Comparison of ENCODE assay signal across 8 cellular contexts in genomic region chr17:64306850-64307463, GRCh38. TPM values are rescaled to one million over a fixed set of nuclear protein-coding genes. Genes with fewer than 3 reads are reported as not detected.
A peak's percentile ranks its signal among the peaks of the same experiment; 100 is the strongest.
DNase-seq lines count a peak whose midpoint lies in the region; ATAC-seq and TF ChIP-seq lines count a peak whose summit lies in the region.

No MANE protein-coding gene starts in this region.

- no peaks in the 10 kb centered on the region for H3K36me3 Mint-ChIP-seq in CD8-positive, alpha-beta T cell
- no peaks in the 10 kb centered on the region for H3K36me3 Mint-ChIP-seq in HFFc6 (ENCODE audit: low read depth)

- H3K9ac ChIP-seq in OCI-LY1 (ENCODE audit: low read length) = no peak overlapping the region

- H3K9me2 ChIP-seq in OCI-LY1 (ENCODE audit: low read depth, low read length) = no peaks in the 10 kb centered on the region

- H2AFZ ChIP-seq in OCI-LY1 (ENCODE audit: low read length) = no peak overlapping the region

- H3K27ac ChIP-seq in CD8-positive, alpha-beta T cell (ENCODE audit: low read depth, low read length) = no peak overlapping the region
- H3K27ac ChIP-seq in OCI-LY1 (ENCODE audit: low read depth, low read length, poor library complexity, severe bottlenecking) = no peak overlapping the region
- no peak overlapping the region for H3K27ac ChIP-seq in suprapubic skin

- CTCF ChIA-PET in CD8-positive, alpha-beta T cell (lab: Charles Lee) = interaction anchor here (0.5 to 5.2 kb wide), 16 partner anchors 10 to 447 kb away, joined by 3 to 91 read pairs (median 3); no protein-coding TSS in a partner anchor

- no peaks in the 10 kb centered on the region for H3K4me1 ChIP-seq in CD8-positive, alpha-beta T cell (ENCODE audit: insufficient read depth, low read length)
- H3K4me1 ChIP-seq in OCI-LY1 (ENCODE audit: insufficient read depth, low read length, severe bottlenecking) (no peaks in the 10 kb centered on the region), suprapubic skin (no peaks in the 10 kb centered on the region)

- H3K4me1 Mint-ChIP-seq in CD8-positive, alpha-beta T cell (ENCODE audit: low read depth) = peaks cover 2% of the 10 kb centered on the region
- peaks cover 4% of the 10 kb centered on the region; the same call in 1 of the 2 replicates for H3K4me1 Mint-ChIP-seq in HFFc6 (ENCODE audit: low read depth)

- H3K27ac Mint-ChIP-seq in CD8-positive, alpha-beta T cell = no peak overlapping the region
- no peak overlapping the region for H3K27ac Mint-ChIP-seq in HFFc6

- H3K9me3 Mint-ChIP-seq in CD8-positive, alpha-beta T cell = no peaks in the 10 kb centered on the region
- H3K9me3 Mint-ChIP-seq in HFFc6 = no peaks in the 10 kb centered on the region

- H3K36me3 ChIP-seq in CD8-positive, alpha-beta T cell (ENCODE audit: insufficient read depth, low read length) = no peaks in the 10 kb centered on the region
- H3K36me3 ChIP-seq in OCI-LY1 (ENCODE audit: insufficient read depth, low read length) (no peaks in the 10 kb centered on the region), suprapubic skin (no peaks in the 10 kb centered on the region)

- peak; percentile 57 for ATAC-seq in CD8-positive, alpha-beta T cell
- ATAC-seq in GM18498 (IDR thresholded peaks at IDR 0.05; ENCODE audit: unreplicated experiment) = no peak

- no peaks in the 10 kb centered on the region for H3K79me2 ChIP-seq in OCI-LY1 (ENCODE audit: insufficient read depth, low read length)

- peaks cover 2% of the 10 kb centered on the region for H3K27me3 Mint-ChIP-seq in CD8-positive, alpha-beta T cell (ENCODE audit: low read depth)
- H3K27me3 Mint-ChIP-seq in HFFc6 (ENCODE audit: insufficient read depth) = peaks cover 24% of the 10 kb centered on the region

- no peak overlapping the region for H3K4me3 ChIP-seq in CD8-positive, alpha-beta T cell (ENCODE audit: low read depth, low read length)
- H3K4me3 ChIP-seq in OCI-LY1 (ENCODE audit: low read depth, low read length, poor library complexity, severe bottlenecking) (no peak overlapping the region), fibroblast of pulmonary artery (replicated peaks; ENCODE audit: low read depth, low read length) (no peak overlapping the region), suprapubic skin (no peak overlapping the region)

- intact Hi-C loops in CD8-positive, alpha-beta T cell (cut with DNase I, micrococcal nuclease) = loop anchor here (1.0 to 5.0 kb wide), 2 partner anchors 111 to 185 kb away; no protein-coding TSS in a partner anchor

- 47% methylated on average over 11 of the region's 11 CpGs for WGBS in suprapubic skin

- no peaks in the 10 kb centered on the region for H4K20me1 ChIP-seq in OCI-LY1 (ENCODE audit: insufficient read depth, low read length)

- H3K27me3 ChIP-seq in CD8-positive, alpha-beta T cell (ENCODE audit: insufficient read depth, low read length) = no peaks in the 10 kb centered on the region
- H3K27me3 ChIP-seq in OCI-LY1 (ENCODE audit: insufficient read depth, low read length) (no peaks in the 10 kb centered on the region; the same call in 1 of the 2 replicates), suprapubic skin (no peaks in the 10 kb centered on the region)

- no peak overlapping the region for H3K4me2 ChIP-seq in OCI-LY1 (ENCODE audit: low read length)

- TF ChIP-seq EP300 in suprapubic skin (IDR thresholded peaks at IDR 0.05) = no peak

- DNase-seq in CD8-positive, alpha-beta T cell = peak; percentile 31 to 79 (median 68)
- DNase-seq in HFFc6 (peak; percentile 50), activated T-cell treated with anti-CD3 and anti-CD28 coated beads for 4 hours (peak; percentile 51), fibroblast of pulmonary artery (ENCODE audit: low read depth) (peak; percentile 88), nucleus accumbens (lab: John Stamatoyannopoulos, UW) (peak in 32 of 56 donors; percentile 1 to 81 (median 18)), suprapubic skin (ENCODE audit: low spot score in 2 of 2) (no peak)

- TF ChIP-seq CTCF in CD8-positive, alpha-beta T cell (IDR thresholded peaks at IDR 0.05) = peak; percentile 95
- TF ChIP-seq CTCF in HFFc6 (IDR thresholded peaks at IDR 0.05) (peak; percentile 97), OCI-LY1 (IDR thresholded peaks at IDR 0.05; ENCODE audit: low read length) (peak; percentile 93), fibroblast of pulmonary artery (IDR thresholded peaks at IDR 0.05; ENCODE audit: low read length, missing control alignments) (peak; percentile 74), suprapubic skin (IDR thresholded peaks at IDR 0.05) (peak; percentile 65 to 77)

- no peak overlapping the region for H3K4me3 Mint-ChIP-seq in CD8-positive, alpha-beta T cell
- H3K4me3 Mint-ChIP-seq in HFFc6 = no peak overlapping the region

- no peaks in the 10 kb centered on the region for H3K9me3 ChIP-seq in CD8-positive, alpha-beta T cell (ENCODE audit: low read length)
- no peaks in the 10 kb centered on the region for H3K9me3 ChIP-seq in OCI-LY1 (ENCODE audit: low read length)
- H3K9me3 ChIP-seq in suprapubic skin = no peaks in the 10 kb centered on the region

- no peak for TF ChIP-seq POLR2A in suprapubic skin (IDR thresholded peaks at IDR 0.05)

- H3F3A ChIP-seq in OCI-LY1 (ENCODE audit: insufficient read depth, low read length) = no peaks in the 10 kb centered on the region

- POLR2A ChIA-PET in CD8-positive, alpha-beta T cell (lab: Charles Lee) = interaction anchor here (0.7 kb wide), 1 partner anchor 10 kb away, joined by 3 read pairs; no protein-coding TSS in a partner anchor

RNA-seq across cellular contexts. Expression of gene TEX2, which starts 43.9 kb away (rescaled TPM):
- total RNA-seq in CD8-positive, alpha-beta T cell = 1 to 10 TPM; 4.8 to 5.6 TPM
- 10 to 100 TPM; 41.2 to 58.7 (median 44.4) TPM for total RNA-seq in HFFc6 (2021; fragmentation: NEBNext Ultra II Directional; extraction: Animal tissue kit (Norgen Biotek cat#: 25700))
- 10 to 100 TPM; 35.5 to 41.3 (median 36.9) TPM for total RNA-seq in suprapubic skin

Comparison
In these comparisons a context has a peak if more than half of its experiments do, and no peak if none do; other contexts are left out.
1. DNase-seq: peak in CD8-positive, alpha-beta T cell (7 of 7), HFFc6 (single experiment), activated T-cell treated with anti-CD3 and anti-CD28 coated beads for 4 hours (single experiment), fibroblast of pulmonary artery (single experiment) and nucleus accumbens (32 of 56); none in suprapubic skin (0 of 2).
2. RNA of gene TEX2, which starts 43.9 kb away (total RNA-seq): 41.2 to 58.7 TPM in HFFc6 and 35.5 to 41.3 TPM in suprapubic skin; 4.8 to 5.6 TPM in CD8-positive, alpha-beta T cell; every median in the first group is over 4 times any median in the second.
3. Peak in every context shown above with its lines, with median percentiles within 50 percentile points of each other: CTCF ChIP-seq.